In the genomic region with DNA sequence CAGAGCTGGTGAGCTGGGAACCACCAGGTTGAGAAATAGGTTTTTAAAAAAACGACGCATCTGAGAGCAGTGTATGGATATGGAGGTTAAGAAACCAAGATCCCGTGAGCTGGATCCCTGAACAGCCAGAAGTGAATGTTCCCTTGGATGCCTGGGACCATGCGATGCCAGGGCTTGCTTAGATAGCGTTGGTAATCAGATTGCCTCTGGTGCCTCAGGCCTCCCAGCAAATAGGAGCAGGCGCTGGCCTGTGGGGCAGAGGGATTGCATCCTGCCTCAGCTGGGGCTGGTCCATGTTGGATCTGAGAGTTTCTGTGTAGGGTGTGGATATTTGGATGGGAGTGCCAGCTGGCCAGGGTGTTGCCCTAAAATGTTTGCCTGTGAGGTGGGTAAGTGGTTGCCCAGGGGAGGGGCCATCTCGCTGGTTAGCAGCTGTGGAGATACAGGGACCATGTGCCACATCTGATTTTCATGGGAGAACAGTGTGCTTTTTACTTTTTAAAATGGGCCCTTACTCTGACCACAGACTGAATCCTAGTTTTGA, we compare ENCODE assay signal across 20 cellular contexts. TPM values are rescaled to one million over a fixed set of nuclear protein-coding genes. Genes with fewer than 3 reads are reported as not detected.
DNase-seq lines count a peak whose midpoint lies in the region; ATAC-seq and TF ChIP-seq lines count a peak whose summit lies in the region.
"Had no signal": no experiment of that assay in that cellular context is flagged by ENCODE, and none has a peak within 500 bp of the region (broad histone marks: within the 10 kb centered on the region; RNA-seq: fewer than 3 reads in every experiment).

No MANE protein-coding gene starts in this region.

- intact Hi-C loops in CD14-positive monocyte (cut with micrococcal nuclease): no loop called here
- intact Hi-C loops in sigmoid colon (cut with DNase I): no loop called here

- DNase-seq in T-helper 1 cell (no peak), CD14-positive monocyte (ENCODE audit: low spot score) (no peak), H7 (no peak), NOMO-1 (lab: John Stamatoyannopoulos, UW; ENCODE audit: unreplicated experiment in 2 of 2) (no peak), sigmoid colon (no peak)
- no peak for DNase-seq in central memory CD8-positive, alpha-beta T cell (ENCODE audit: low spot score in 2 of 2)
- DNase-seq in stimulated activated naive B cell treated with anti-CD40 and anti-IgM and Interleukin-4, amounts not matched to agents 10 μg/mL and 1 μg/mL and 100 μg/mL, for 72 hours: no peak
- DNase-seq: 8988T, HFFc6, KBM-7, NCI-H1092, NCI-H1436, NCI-H187 treated with DMSO at 0.1 percent for 48 hours, NCI-H2107, NCI-H446 treated with DMSO at 0.1 percent for 48 hours, NCI-H526 treated with DMSO at 0.1 percent for 48 hours had no signal

- ATAC-seq in central memory CD8-positive, alpha-beta T cell (replicated peaks; ENCODE audit: extremely low read depth, poor library complexity, severe bottlenecking): no peak
- ATAC-seq in stimulated activated naive B cell treated with anti-CD40 and anti-IgM and Interleukin-4, amounts not matched to agents 10 μg/mL and 1 μg/mL and 100 μg/mL, for 72 hours (replicated peaks): no peak
- ATAC-seq: Right ventricle myocardium inferior had no signal

- peaks cover 45% of the 10 kb centered on the region for H3K36me3 Mint-ChIP-seq in T-helper 1 cell treated with Interleukin-12 subunit alpha and Interleukin-12 subunit beta and Interleukin-4 antibody, amounts not matched to agents 30 μg/mL and 1 μg/mL, for 36 hours (ENCODE audit: low read depth)
- H3K36me3 Mint-ChIP-seq in CD14-positive monocyte: peaks cover 94 to 98% of the 10 kb centered on the region in 2 donors
- H3K36me3 Mint-ChIP-seq in central memory CD8-positive, alpha-beta T cell (ENCODE audit: insufficient read depth): peaks cover 32% of the 10 kb centered on the region
- peaks cover 56 to 76% of the 10 kb centered on the region in 2 donors for H3K36me3 Mint-ChIP-seq in stimulated activated naive B cell treated with anti-CD40 and anti-IgM and Interleukin-4, amounts not matched to agents 10 μg/mL and 1 μg/mL and 100 μg/mL, for 72 hours

- no peak for TF ChIP-seq CTCF in CD14-positive monocyte (IDR thresholded peaks at IDR 0.05)
- no peak for TF ChIP-seq CTCF in sigmoid colon (IDR thresholded peaks at IDR 0.05)

- 81 to 87% methylated on average over 7 of the region's 7 CpGs for WGBS in sigmoid colon, 2 donors

- no peak overlapping the region for H3K27ac ChIP-seq in sigmoid colon
- H3K27ac ChIP-seq: C4-2B, SJSA1 had no signal

- H3K36me3 ChIP-seq in H7 (replicated peaks; ENCODE audit: control insufficient read depth, insufficient read depth, low read length) (peaks cover 2% of the 10 kb centered on the region), sigmoid colon (peaks cover 7 to 43% (median 24%) of the 10 kb centered on the region in 4 donors)

- H3K4me1 ChIP-seq in sigmoid colon: peaks cover 0 to 20% (median 16%) of the 10 kb centered on the region in 4 donors
- H3K4me1 ChIP-seq: SJSA1 had no signal

- H3K4me3 Mint-ChIP-seq in T-helper 1 cell treated with Interleukin-12 subunit alpha and Interleukin-12 subunit beta and Interleukin-4 antibody, amounts not matched to agents 30 μg/mL and 1 μg/mL, for 36 hours: no peak overlapping the region
- H3K4me3 Mint-ChIP-seq in CD14-positive monocyte: no peak overlapping the region
- no peak overlapping the region for H3K4me3 Mint-ChIP-seq in central memory CD8-positive, alpha-beta T cell
- no peak overlapping the region for H3K4me3 Mint-ChIP-seq in stimulated activated naive B cell treated with anti-CD40 and anti-IgM and Interleukin-4, amounts not matched to agents 10 μg/mL and 1 μg/mL and 100 μg/mL, for 72 hours
- H3K4me3 Mint-ChIP-seq: HFFc6 had no signal

- TF ChIP-seq EP300 in sigmoid colon (IDR thresholded peaks at IDR 0.05): no peak

- H3K27me3 ChIP-seq in H7 (ENCODE audit: control insufficient read depth, insufficient read depth, low read length) (no peaks in the 10 kb centered on the region), sigmoid colon (no peaks in the 10 kb centered on the region)
- H3K27me3 ChIP-seq: SJSA1 had no signal

- TF ChIP-seq POLR2A in sigmoid colon (IDR thresholded peaks at IDR 0.05): no peak

- no peaks in the 10 kb centered on the region for H3K4me1 Mint-ChIP-seq in T-helper 1 cell treated with Interleukin-12 subunit alpha and Interleukin-12 subunit beta and Interleukin-4 antibody, amounts not matched to agents 30 μg/mL and 1 μg/mL, for 36 hours (ENCODE audit: low read depth)
- peaks cover 3% of the 10 kb centered on the region for H3K4me1 Mint-ChIP-seq in CD14-positive monocyte
- peaks cover 9% of the 10 kb centered on the region for H3K4me1 Mint-ChIP-seq in central memory CD8-positive, alpha-beta T cell
- peaks cover 7 to 8% of the 10 kb centered on the region in 2 donors for H3K4me1 Mint-ChIP-seq in stimulated activated naive B cell treated with anti-CD40 and anti-IgM and Interleukin-4, amounts not matched to agents 10 μg/mL and 1 μg/mL and 100 μg/mL, for 72 hours

- H3K4me3 ChIP-seq in H7 (ENCODE audit: insufficient read depth, low read depth, low read length): no peak overlapping the region
- no peak overlapping the region for H3K4me3 ChIP-seq in sigmoid colon
- H3K4me3 ChIP-seq: SJSA1 had no signal

- H3K9me3 Mint-ChIP-seq in T-helper 1 cell treated with Interleukin-12 subunit alpha and Interleukin-12 subunit beta and Interleukin-4 antibody, amounts not matched to agents 30 μg/mL and 1 μg/mL, for 36 hours: no peaks in the 10 kb centered on the region
- no peaks in the 10 kb centered on the region for H3K9me3 Mint-ChIP-seq in CD14-positive monocyte
- no peaks in the 10 kb centered on the region for H3K9me3 Mint-ChIP-seq in central memory CD8-positive, alpha-beta T cell
- no peaks in the 10 kb centered on the region for H3K9me3 Mint-ChIP-seq in stimulated activated naive B cell treated with anti-CD40 and anti-IgM and Interleukin-4, amounts not matched to agents 10 μg/mL and 1 μg/mL and 100 μg/mL, for 72 hours
- H3K9me3 Mint-ChIP-seq: HFFc6 had no signal

- H3K27me3 Mint-ChIP-seq in T-helper 1 cell treated with Interleukin-12 subunit alpha and Interleukin-12 subunit beta and Interleukin-4 antibody, amounts not matched to agents 30 μg/mL and 1 μg/mL, for 36 hours (ENCODE audit: low read depth): no peaks in the 10 kb centered on the region
- peaks cover 0 to 2% (median 2%) of the 10 kb centered on the region in 3 donors for H3K27me3 Mint-ChIP-seq in CD14-positive monocyte (ENCODE audit: low read depth in 3 of 3)
- no peaks in the 10 kb centered on the region for H3K27me3 Mint-ChIP-seq in central memory CD8-positive, alpha-beta T cell
- no peaks in the 10 kb centered on the region for H3K27me3 Mint-ChIP-seq in stimulated activated naive B cell treated with anti-CD40 and anti-IgM and Interleukin-4, amounts not matched to agents 10 μg/mL and 1 μg/mL and 100 μg/mL, for 72 hours

- no peaks in the 10 kb centered on the region for H3K9me3 ChIP-seq in sigmoid colon
- H3K9me3 ChIP-seq: SJSA1 had no signal

- H3K27ac Mint-ChIP-seq in T-helper 1 cell treated with Interleukin-12 subunit alpha and Interleukin-12 subunit beta and Interleukin-4 antibody, amounts not matched to agents 30 μg/mL and 1 μg/mL, for 36 hours: peak overlapping the region; percentile 17
- peak overlapping the region in 6 of 7 donors; percentile 1 to 48 (median 30) for H3K27ac Mint-ChIP-seq in CD14-positive monocyte
- H3K27ac Mint-ChIP-seq in central memory CD8-positive, alpha-beta T cell (ENCODE audit: low read depth): peak overlapping the region; percentile 54
- peak overlapping the region; percentile 16 for H3K27ac Mint-ChIP-seq in stimulated activated naive B cell treated with anti-CD40 and anti-IgM and Interleukin-4, amounts not matched to agents 10 μg/mL and 1 μg/mL and 100 μg/mL, for 72 hours
- H3K27ac Mint-ChIP-seq: HFFc6 had no signal

RNA-seq across cellular contexts. Expression of a gene that starts 55.3 kb away (rescaled TPM):
- polyA plus RNA-seq in CD14-positive monocyte: 10 to 100 TPM; 43.2 to 52.5 TPM
- total RNA-seq in H7 (2014; rRNA removed; shearing (Covaris generic)): 14.5 and 17.4 TPM in 2 replicates
- total RNA-seq in sigmoid colon: 10 to 100 TPM; 11.7 to 21.9 (median 14.8) TPM
- polyA plus RNA-seq in sigmoid colon: 10 to 100 TPM; 18.6 to 29.4 (median 20.1) TPM
